1 cellular context compared by ENCODE assay signal in the genomic region with DNA sequence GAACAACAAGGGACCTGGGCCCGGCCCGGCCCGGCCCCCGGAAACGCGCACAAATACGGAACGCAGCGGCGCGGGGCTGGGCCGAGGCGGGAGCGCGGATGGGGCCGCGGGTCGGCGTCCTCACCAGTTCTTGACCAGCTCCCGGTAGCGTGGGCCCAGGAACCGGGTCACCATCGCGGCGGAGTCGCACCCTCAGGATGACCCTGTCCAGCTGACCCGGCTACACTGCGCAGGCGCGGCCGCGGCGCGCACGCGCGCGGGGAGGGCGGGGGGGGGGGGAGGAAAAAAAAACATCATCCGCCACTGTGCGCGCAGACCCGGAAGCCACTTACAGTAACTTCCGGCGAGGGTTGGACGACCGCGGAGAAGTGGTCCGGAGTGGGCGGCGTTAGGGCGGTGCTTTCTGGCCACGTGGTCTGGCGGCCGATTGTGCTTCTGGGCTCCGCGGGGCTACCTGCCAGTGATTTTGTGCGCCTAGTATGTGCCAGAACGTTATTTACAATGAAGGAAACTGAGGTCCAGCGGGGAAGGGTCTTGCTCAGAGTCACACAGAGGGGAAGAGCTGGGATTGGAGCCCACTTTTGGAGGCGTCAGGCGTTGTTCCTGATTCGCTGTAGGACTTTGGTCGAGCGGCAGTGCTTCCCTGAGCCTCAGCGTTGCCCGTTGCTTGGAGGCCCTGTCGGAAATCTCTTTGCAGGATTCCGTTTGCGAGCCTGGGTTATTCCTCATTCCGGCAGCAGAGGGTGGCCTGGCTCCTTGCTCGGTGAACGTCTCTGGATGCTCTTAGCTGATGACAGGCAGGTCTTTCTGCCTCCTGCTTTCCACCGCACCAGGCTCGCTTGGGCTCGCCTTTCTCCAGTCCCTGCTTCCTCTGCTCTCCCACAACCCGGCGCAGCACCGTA.
A peak's percentile ranks its signal among the peaks of the same experiment; 100 is the strongest.
TF ChIP-seq lines count a peak whose summit lies in the region.

Gene UQCR11, minus strand, starts transcription at position 227 of the 902 bp plus-strand sequence. Its CDS starts 53 bp downstream, at position 174.

TF ChIP-seq in HepG2, 621 proteins besides CTCF, POLR2A, EP300 and RAD21 (continued from another document and continues in another):
- TF ChIP-seq MLXIP (CRISPR knock-in tag; IDR thresholded peaks at IDR 0.05; ENCODE audit: borderline replicate concordance) (no peak), ZNF33B (CRISPR knock-in tag; IDR thresholded peaks at IDR 0.05) (peak; percentile 38; the same call in 1 of the 2 replicates), E2F2 (CRISPR knock-in tag; IDR thresholded peaks at IDR 0.05; ENCODE audit: borderline replicate concordance) (0 out of 2 replicates have a peak, but pooled peaks have one; percentile 32), ATRX (CRISPR knock-in tag; IDR thresholded peaks at IDR 0.05; ENCODE audit: borderline replicate concordance) (no peak), HHEX (CRISPR knock-in tag; IDR thresholded peaks at IDR 0.05) (no peak), ZNF639 (CRISPR knock-in tag; conservative IDR thresholded peaks at IDR 0.05) (no peak), ZFP90 (CRISPR knock-in tag; IDR thresholded peaks at IDR 0.05; ENCODE audit: borderline replicate concordance) (no peak), ZBTB44 (CRISPR knock-in tag; IDR thresholded peaks at IDR 0.05) (no peak), SETDB1 (CRISPR knock-in tag; IDR thresholded peaks at IDR 0.05; ENCODE audit: borderline replicate concordance) (no peak), MYNN (CRISPR knock-in tag; IDR thresholded peaks at IDR 0.05; ENCODE audit: low read depth) (no peak), ZC3H4 (CRISPR knock-in tag; IDR thresholded peaks at IDR 0.05; ENCODE audit: borderline replicate concordance) (0 out of 2 replicates have a peak, but pooled peaks have one; percentile 67), ERF (CRISPR knock-in tag; IDR thresholded peaks at IDR 0.05) (no peak), RFX1 (IDR thresholded peaks at IDR 0.05) (peak; percentile 58; the same call in 1 of the 2 replicates), ZSCAN29 (CRISPR knock-in tag; conservative IDR thresholded peaks at IDR 0.05) (peak; percentile 47; the same call in 1 of the 2 replicates), ZNF44 (CRISPR knock-in tag; IDR thresholded peaks at IDR 0.05) (no peak; the same call in 1 of the 2 replicates), ZNF335 (CRISPR knock-in tag; IDR thresholded peaks at IDR 0.05) (peak; percentile 62; the same call in 1 of the 2 replicates), CBFB (CRISPR knock-in tag; IDR thresholded peaks at IDR 0.05) (peak; percentile 14; the same call in 1 of the 2 replicates), NBN (conservative IDR thresholded peaks at IDR 0.05) (no peak)
- TF ChIP-seq, protein P1, sequence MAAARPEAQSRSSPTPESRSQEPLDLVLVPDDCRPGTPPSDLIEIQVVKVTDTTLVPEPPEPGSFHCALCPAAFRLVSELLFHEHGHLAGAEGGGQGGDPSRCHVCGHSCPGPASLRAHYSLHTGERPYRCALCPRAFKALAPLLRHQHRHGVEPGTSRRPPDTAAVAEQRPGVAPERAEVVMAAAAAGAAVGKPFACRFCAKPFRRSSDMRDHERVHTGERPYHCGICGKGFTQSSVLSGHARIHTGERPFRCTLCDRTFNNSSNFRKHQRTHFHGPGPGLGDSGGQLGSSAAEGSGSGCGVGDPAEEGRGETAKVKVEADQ (CRISPR knock-in tag; IDR thresholded peaks at IDR 0.05; ENCODE audit: borderline replicate concordance): peak; percentile 30; the same call in 1 of the 2 replicates
- TF ChIP-seq, protein P2, sequence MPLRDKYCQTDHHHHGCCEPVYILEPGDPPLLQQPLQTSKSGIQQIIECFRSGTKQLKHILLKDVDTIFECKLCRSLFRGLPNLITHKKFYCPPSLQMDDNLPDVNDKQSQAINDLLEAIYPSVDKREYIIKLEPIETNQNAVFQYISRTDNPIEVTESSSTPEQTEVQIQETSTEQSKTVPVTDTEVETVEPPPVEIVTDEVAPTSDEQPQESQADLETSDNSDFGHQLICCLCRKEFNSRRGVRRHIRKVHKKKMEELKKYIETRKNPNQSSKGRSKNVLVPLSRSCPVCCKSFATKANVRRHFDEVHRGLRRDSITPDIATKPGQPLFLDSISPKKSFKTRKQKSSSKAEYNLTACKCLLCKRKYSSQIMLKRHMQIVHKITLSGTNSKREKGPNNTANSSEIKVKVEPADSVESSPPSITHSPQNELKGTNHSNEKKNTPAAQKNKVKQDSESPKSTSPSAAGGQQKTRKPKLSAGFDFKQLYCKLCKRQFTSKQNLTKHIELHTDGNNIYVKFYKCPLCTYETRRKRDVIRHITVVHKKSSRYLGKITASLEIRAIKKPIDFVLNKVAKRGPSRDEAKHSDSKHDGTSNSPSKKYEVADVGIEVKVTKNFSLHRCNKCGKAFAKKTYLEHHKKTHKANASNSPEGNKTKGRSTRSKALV (CRISPR knock-in tag; IDR thresholded peaks at IDR 0.05): no peak; the same call in 1 of the 2 replicates
- TF ChIP-seq, protein P3, sequence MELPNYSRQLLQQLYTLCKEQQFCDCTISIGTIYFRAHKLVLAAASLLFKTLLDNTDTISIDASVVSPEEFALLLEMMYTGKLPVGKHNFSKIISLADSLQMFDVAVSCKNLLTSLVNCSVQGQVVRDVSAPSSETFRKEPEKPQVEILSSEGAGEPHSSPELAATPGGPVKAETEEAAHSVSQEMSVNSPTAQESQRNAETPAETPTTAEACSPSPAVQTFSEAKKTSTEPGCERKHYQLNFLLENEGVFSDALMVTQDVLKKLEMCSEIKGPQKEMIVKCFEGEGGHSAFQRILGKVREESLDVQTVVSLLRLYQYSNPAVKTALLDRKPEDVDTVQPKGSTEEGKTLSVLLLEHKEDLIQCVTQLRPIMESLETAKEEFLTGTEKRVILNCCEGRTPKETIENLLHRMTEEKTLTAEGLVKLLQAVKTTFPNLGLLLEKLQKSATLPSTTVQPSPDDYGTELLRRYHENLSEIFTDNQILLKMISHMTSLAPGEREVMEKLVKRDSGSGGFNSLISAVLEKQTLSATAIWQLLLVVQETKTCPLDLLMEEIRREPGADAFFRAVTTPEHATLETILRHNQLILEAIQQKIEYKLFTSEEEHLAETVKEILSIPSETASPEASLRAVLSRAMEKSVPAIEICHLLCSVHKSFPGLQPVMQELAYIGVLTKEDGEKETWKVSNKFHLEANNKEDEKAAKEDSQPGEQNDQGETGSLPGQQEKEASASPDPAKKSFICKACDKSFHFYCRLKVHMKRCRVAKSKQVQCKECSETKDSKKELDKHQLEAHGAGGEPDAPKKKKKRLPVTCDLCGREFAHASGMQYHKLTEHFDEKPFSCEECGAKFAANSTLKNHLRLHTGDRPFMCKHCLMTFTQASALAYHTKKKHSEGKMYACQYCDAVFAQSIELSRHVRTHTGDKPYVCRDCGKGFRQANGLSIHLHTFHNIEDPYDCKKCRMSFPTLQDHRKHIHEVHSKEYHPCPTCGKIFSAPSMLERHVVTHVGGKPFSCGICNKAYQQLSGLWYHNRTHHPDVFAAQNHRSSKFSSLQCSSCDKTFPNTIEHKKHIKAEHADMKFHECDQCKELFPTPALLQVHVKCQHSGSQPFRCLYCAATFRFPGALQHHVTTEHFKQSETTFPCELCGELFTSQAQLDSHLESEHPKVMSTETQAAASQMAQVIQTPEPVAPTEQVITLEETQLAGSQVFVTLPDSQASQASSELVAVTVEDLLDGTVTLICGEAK (IDR thresholded peaks at IDR 0.05): no peak
- TF ChIP-seq, protein P3 (CRISPR knock-in tag; IDR thresholded peaks at IDR 0.05): 0 out of 2 replicates have a peak, but pooled peaks have one; percentile 44
- TF ChIP-seq, protein P4, sequence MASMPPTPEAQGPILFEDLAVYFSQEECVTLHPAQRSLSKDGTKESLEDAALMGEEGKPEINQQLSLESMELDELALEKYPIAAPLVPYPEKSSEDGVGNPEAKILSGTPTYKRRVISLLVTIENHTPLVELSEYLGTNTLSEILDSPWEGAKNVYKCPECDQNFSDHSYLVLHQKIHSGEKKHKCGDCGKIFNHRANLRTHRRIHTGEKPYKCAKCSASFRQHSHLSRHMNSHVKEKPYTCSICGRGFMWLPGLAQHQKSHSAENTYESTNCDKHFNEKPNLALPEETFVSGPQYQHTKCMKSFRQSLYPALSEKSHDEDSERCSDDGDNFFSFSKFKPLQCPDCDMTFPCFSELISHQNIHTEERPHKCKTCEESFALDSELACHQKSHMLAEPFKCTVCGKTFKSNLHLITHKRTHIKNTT (CRISPR knock-in tag; IDR thresholded peaks at IDR 0.05): no peak
